In the genomic region with DNA sequence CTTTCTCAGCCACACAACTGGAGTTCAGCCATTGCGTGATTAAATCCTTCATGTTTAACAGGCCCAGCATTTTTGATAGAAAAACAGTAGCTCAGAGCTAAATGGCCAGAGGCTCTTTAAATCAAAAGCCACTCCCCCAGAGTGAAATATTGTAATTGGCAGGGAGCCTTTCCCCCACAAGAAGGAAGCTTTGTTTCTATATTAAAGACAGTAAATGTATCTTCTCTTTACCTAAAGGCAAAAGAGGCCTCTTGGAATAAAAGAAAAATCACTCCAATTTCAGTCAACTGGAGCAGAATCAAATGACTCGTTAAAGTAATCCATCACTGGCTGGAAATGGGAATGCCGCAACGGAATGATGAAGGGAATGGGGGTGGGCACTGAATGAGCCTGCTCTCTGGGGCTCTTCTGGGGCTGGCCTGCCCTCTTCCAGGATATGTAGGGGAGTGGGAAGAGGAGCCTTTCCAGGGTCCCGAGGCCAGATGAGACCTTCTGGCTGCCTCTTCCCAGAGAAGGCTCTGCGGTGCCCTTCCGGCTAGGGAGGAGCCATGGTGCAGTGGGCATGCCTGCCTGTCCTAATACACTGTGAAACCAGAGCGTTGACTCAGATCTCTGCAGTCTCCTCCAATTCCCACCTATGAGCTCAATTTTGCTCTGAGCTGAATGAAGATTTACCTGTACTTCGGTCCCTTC, we compare ENCODE assay signal across 8 cellular contexts. TPM values are rescaled to one million over a fixed set of nuclear protein-coding genes. Genes with fewer than 3 reads are reported as not detected.
DNase-seq lines count a peak whose midpoint lies in the region; ATAC-seq, FAIRE-seq and TF ChIP-seq lines count a peak whose summit lies in the region.

No MANE protein-coding gene starts in this region.

- H3K9me3 ChIP-seq in RWPE2 (ENCODE audit: severe bottlenecking) (no peaks in the 10 kb centered on the region), pancreas (no peaks in the 10 kb centered on the region), A673 (ENCODE audit: low read depth, low read length, poor library complexity, severe bottlenecking) (no peaks in the 10 kb centered on the region)

- in situ Hi-C loops in Caki2 (cut with HindIII; ENCODE audit: low pct_unique_long_range_greater_than_20kb, low sequenced_read_pairs) = no loop called here

- no peak for FAIRE-seq in pancreas (lab: Jason Lieb, UNC)

- WGBS in pancreas, 2 donors = 15 to 17% methylated on average over 9 of the region's 9 CpGs

- H3K27ac ChIP-seq in RWPE2 (ENCODE audit: poor library complexity, severe bottlenecking) (peak overlapping the region; percentile 23), pancreas (peak overlapping the region in 3 of 4 donors; percentile 38 to 79 (median 57)), A673 (ENCODE audit: low read depth, low read length, poor library complexity, severe bottlenecking) (no peak overlapping the region)

- TF ChIP-seq CTCF in RWPE2 (IDR thresholded peaks at IDR 0.05; ENCODE audit: poor library complexity, severe bottlenecking) = no peak
- no peak for TF ChIP-seq CTCF in pancreas (IDR thresholded peaks at IDR 0.05)
- no peak for TF ChIP-seq CTCF in A673 (conservative IDR thresholded peaks at IDR 0.05; ENCODE audit: low read depth, low read length)

- H3K36me3 ChIP-seq in RWPE2 (ENCODE audit: low read depth) (no peaks in the 10 kb centered on the region), pancreas (no peaks in the 10 kb centered on the region), A673 (ENCODE audit: insufficient read depth, low read length, poor library complexity, severe bottlenecking) (no peaks in the 10 kb centered on the region)

- peak; percentile 30 for DNase-seq in Caki2 (ENCODE audit: low read depth)
- DNase-seq in RWPE2 (ENCODE audit: low spot score) = no peak
- peak; percentile 8 for DNase-seq in fibroblast of the conjunctiva (ENCODE audit: low read depth)
- DNase-seq in pancreas = peak in 5 of 6 donors; percentile 16 to 69 (median 46)
- DNase-seq in HuH-7.5 (ENCODE audit: low spot score) = no peak
- DNase-seq in A673 (ENCODE audit: low spot score) = no peak
- DNase-seq in activated CD4-positive, alpha-beta T cell treated with anti-CD3 and anti-CD28 coated beads for 1 hour = no peak
- no peak for DNase-seq in GM19240 (ENCODE audit: insufficient read length, low spot score)

- ATAC-seq in RWPE2 (ENCODE audit: low read depth) (peak; percentile 100), pancreas (peak; percentile 93 to 98 (median 95))

- POLR2A ChIA-PET in A673 (lab: Charles Lee; ENCODE audit: low non-redundant PET) = no interaction called here

- peaks cover 4% of the 10 kb centered on the region for H3K4me1 ChIP-seq in RWPE2 (ENCODE audit: insufficient read depth, poor library complexity, severe bottlenecking)
- H3K4me1 ChIP-seq in pancreas = no peaks in the 10 kb centered on the region
- no peaks in the 10 kb centered on the region for H3K4me1 ChIP-seq in A673 (ENCODE audit: insufficient read depth, low read length, poor library complexity, severe bottlenecking)

- H3K4me3 ChIP-seq in RWPE2 (ENCODE audit: severe bottlenecking) = peak overlapping the region; percentile 32
- H3K4me3 ChIP-seq in pancreas = peak overlapping the region; percentile 33 to 47 (median 41)
- no peak overlapping the region for H3K4me3 ChIP-seq in A673 (ENCODE audit: low read depth, low read length, poor library complexity, severe bottlenecking)

- no TSS peak for BruUV-seq in A673 (replicated peaks; lab: Mats Ljungman, UMichigan)

- CTCF ChIA-PET in A673 (lab: Charles Lee) = no interaction called here

- H3K27me3 ChIP-seq in RWPE2 (ENCODE audit: insufficient read depth, poor library complexity, severe bottlenecking) (no peaks in the 10 kb centered on the region), pancreas (no peaks in the 10 kb centered on the region), A673 (replicated peaks; ENCODE audit: insufficient read depth, low read depth, low read length, poor library complexity) (no peaks in the 10 kb centered on the region)

- intact Hi-C loops in pancreas (cut with DNase I) (no loop called here), A673 (cut with micrococcal nuclease; ENCODE audit: unreplicated experiment) (no loop called here)

RNA-seq across cellular contexts. Expression of a gene that starts 45.2 kb away (rescaled TPM):
- 1.5 and 3.6 TPM in 2 replicates for total RNA-seq in Caki2 (2014; rRNA removed; shearing (Covaris generic); ENCODE audit: low replicate concordance)
- under 1 TPM; 0.38 to 0.79 (median 0.54) TPM for total RNA-seq in pancreas
- 1 to 10 TPM in 1 of 2 donors, under 1 TPM in 1; 0.66 to 1.3 TPM for polyA plus RNA-seq in pancreas
- total RNA-seq in A673 (2021) = not detected in 2 replicates

Comparison
In these comparisons a context has a peak if more than half of its experiments do, and no peak if none do; other contexts are left out.
1. DNase-seq: peak in Caki2 (single experiment), fibroblast of the conjunctiva (single experiment) and pancreas (5 of 6); none in RWPE2 (single experiment), HuH-7.5 (single experiment), A673 (single experiment), activated CD4-positive, alpha-beta T cell treated with anti-CD3 and anti-CD28 coated beads for 1 hour (single experiment) and GM19240 (single experiment).